Comparison of ENCODE assay signal across 25 cellular contexts in the genomic region with DNA sequence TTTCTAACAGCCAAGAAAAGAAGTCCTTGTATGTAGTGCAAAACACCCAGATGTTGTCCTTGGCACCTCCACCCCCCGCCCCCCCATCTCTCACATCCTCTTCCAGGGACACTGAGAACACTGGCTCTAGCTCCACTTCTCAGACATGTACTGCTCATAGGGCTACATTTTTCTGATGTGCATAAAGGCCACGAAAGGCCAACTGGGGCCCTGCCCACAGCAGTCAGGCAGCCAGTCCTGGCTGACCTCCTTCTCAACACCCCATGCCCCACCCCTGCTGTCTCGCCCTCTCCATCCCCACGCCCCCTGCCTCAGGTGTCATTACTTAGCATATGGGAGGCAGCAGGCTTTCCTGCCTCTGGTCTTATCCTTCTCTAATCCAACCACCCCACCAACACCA. TPM values are rescaled to one million over a fixed set of nuclear protein-coding genes. Genes with fewer than 3 reads are reported as not detected.
DNase-seq lines count a peak whose midpoint lies in the region; ATAC-seq, FAIRE-seq and TF ChIP-seq lines count a peak whose summit lies in the region.
"Had no signal": no experiment of that assay in that cellular context is flagged by ENCODE, and none has a peak within 500 bp of the region (broad histone marks: within the 10 kb centered on the region; RNA-seq: fewer than 3 reads in every experiment).

No MANE protein-coding gene starts in this region.

- H3K4me2 ChIP-seq in GM23338, result no peak overlapping the region
- H3K4me2 ChIP-seq: BLaER1 had no signal

- no peaks in the 10 kb centered on the region for H3F3A ChIP-seq in GM23338 (replicated peaks; ENCODE audit: low read depth)

- no peak for DNase-seq in GM23338 (ENCODE audit: low spot score)
- peak; percentile 10 for DNase-seq in MV-4-11 (lab: John Stamatoyannopoulos, UW)
- peak; percentile 49 for DNase-seq in iPS-NIHi11 (ENCODE audit: low spot score)
- DNase-seq in thoracic aorta (ENCODE audit: low spot score), result peak; percentile 32
- no peak for DNase-seq in DMS79 (lab: John Stamatoyannopoulos, UW)
- DNase-seq in H54 (ENCODE audit: insufficient read length, low spot score), result no peak
- DNase-seq: CD4-positive, alpha-beta T cell; Karpas-422; NCI-H2029 treated with DMSO at 0.1 percent for 48 hours; NCI-H2227 treated with DMSO at 0.1 percent for 48 hours; NCI-H526 treated with DMSO at 0.1 percent for 48 hours; SHP77 had no signal

- no peaks in the 10 kb centered on the region for H4K20me1 ChIP-seq in GM23338 (replicated peaks; ENCODE audit: insufficient read depth)
- H4K20me1 ChIP-seq: BLaER1 had no signal

- H3K27ac ChIP-seq in GM23338 (ENCODE audit: low read depth) (no peak overlapping the region), thoracic aorta (peak overlapping the region; percentile 50 to 52)
- H3K27ac ChIP-seq: BLaER1, RWPE1 had no signal

- H3K36me3 Mint-ChIP-seq in GM23338 (ENCODE audit: low read depth), result no peaks in the 10 kb centered on the region

- H3K27ac Mint-ChIP-seq in GM23338, result no peak overlapping the region
- H3K27ac Mint-ChIP-seq: CD4-positive, alpha-beta T cell had no signal

- H3K4me3 ChIP-seq in GM23338 (no peak overlapping the region), thoracic aorta (no peak overlapping the region)
- H3K4me3 ChIP-seq: BLaER1 had no signal

- peak; percentile 69 for ATAC-seq in GM23338
- peak; percentile 45 for ATAC-seq in thoracic aorta (ENCODE audit: insufficient number of reproducible peaks, low FRiP score, low read depth)
- no peak for ATAC-seq in GM18873 (IDR thresholded peaks at IDR 0.05; ENCODE audit: low FRiP score, unreplicated experiment)
- ATAC-seq: HCT116, HepG2 had no signal

- TF ChIP-seq POLR2A in H54 (IDR thresholded peaks at IDR 0.05; ENCODE audit: low read depth, low read length), result no peak

- no peaks in the 10 kb centered on the region for H3K36me3 ChIP-seq in GM23338 (ENCODE audit: insufficient read depth)
- H3K36me3 ChIP-seq in thoracic aorta, result no peaks in the 10 kb centered on the region
- H3K36me3 ChIP-seq: BLaER1 had no signal

- H3K9me3 Mint-ChIP-seq in GM23338, result no peaks in the 10 kb centered on the region
- H3K9me3 Mint-ChIP-seq: CD4-positive, alpha-beta T cell had no signal

- no peak overlapping the region for H3K4me3 Mint-ChIP-seq in GM23338
- H3K4me3 Mint-ChIP-seq: CD4-positive, alpha-beta T cell had no signal

- TF ChIP-seq CTCF in GM23338 (conservative IDR thresholded peaks at IDR 0.05; ENCODE audit: low read depth in 2 of 2), result no peak
- no peak for TF ChIP-seq CTCF in thoracic aorta (IDR thresholded peaks at IDR 0.05)

- H3K79me2 ChIP-seq in GM23338 (replicated peaks; ENCODE audit: insufficient read depth), result no peaks in the 10 kb centered on the region

- no peak for FAIRE-seq in H54 (lab: Jason Lieb, UNC)
- FAIRE-seq: A204.1, D721Med, HepG2 had no signal

- H3K4me1 Mint-ChIP-seq in GM23338, result peaks cover 13% of the 10 kb centered on the region

- H3K27me3 Mint-ChIP-seq in GM23338 (ENCODE audit: insufficient read depth, low read depth, poor library complexity), result peaks cover 9% of the 10 kb centered on the region
- H3K27me3 Mint-ChIP-seq: CD4-positive, alpha-beta T cell had no signal

- no peaks in the 10 kb centered on the region for H3K9me2 ChIP-seq in GM23338 (ENCODE audit: insufficient read depth)

- H3K27me3 ChIP-seq in GM23338 (ENCODE audit: insufficient read depth) (no peaks in the 10 kb centered on the region), thoracic aorta (replicated peaks; ENCODE audit: insufficient read depth) (no peaks in the 10 kb centered on the region)
- H3K27me3 ChIP-seq: BLaER1 had no signal

- H3K4me1 ChIP-seq in GM23338 (ENCODE audit: insufficient read depth), result no peaks in the 10 kb centered on the region
- peaks cover 3 to 45% of the 10 kb centered on the region in 2 donors for H3K4me1 ChIP-seq in thoracic aorta (ENCODE audit: control insufficient read depth in 1 of 2, low read depth in 2 of 2)
- H3K4me1 ChIP-seq: BLaER1 had no signal

- H2AFZ ChIP-seq in GM23338, result no peak overlapping the region

- H3K9me3 ChIP-seq in thoracic aorta, result no peaks in the 10 kb centered on the region
- H3K9me3 ChIP-seq: BLaER1 had no signal

TF ChIP-seq in GM23338, 12 proteins besides CTCF, POLR2A, EP300 and RAD21 (continues in another document):
- TF ChIP-seq ZNF331 (CRISPR knock-in tag; IDR thresholded peaks at IDR 0.05; ENCODE audit: low read depth) (no peak), EZH2 (IDR thresholded peaks at IDR 0.05; ENCODE audit: low read depth, unreplicated experiment) (no peak), JUNB (IDR thresholded peaks at IDR 0.05; ENCODE audit: unreplicated experiment) (no peak), CREB1 (CRISPR knock-in tag; IDR thresholded peaks at IDR 0.05; ENCODE audit: low read depth) (no peak), POLR2AphosphoS5 (IDR thresholded peaks at IDR 0.05; ENCODE audit: low read depth) (no peak), STAT1 (IDR thresholded peaks at IDR 0.05; ENCODE audit: unreplicated experiment) (no peak), NANOG (IDR thresholded peaks at IDR 0.05; ENCODE audit: borderline replicate concordance) (no peak), ETS1 (IDR thresholded peaks at IDR 0.05) (no peak), ZNF114 (CRISPR knock-in tag; IDR thresholded peaks at IDR 0.05) (no peak)
- TF ChIP-seq, protein P1, sequence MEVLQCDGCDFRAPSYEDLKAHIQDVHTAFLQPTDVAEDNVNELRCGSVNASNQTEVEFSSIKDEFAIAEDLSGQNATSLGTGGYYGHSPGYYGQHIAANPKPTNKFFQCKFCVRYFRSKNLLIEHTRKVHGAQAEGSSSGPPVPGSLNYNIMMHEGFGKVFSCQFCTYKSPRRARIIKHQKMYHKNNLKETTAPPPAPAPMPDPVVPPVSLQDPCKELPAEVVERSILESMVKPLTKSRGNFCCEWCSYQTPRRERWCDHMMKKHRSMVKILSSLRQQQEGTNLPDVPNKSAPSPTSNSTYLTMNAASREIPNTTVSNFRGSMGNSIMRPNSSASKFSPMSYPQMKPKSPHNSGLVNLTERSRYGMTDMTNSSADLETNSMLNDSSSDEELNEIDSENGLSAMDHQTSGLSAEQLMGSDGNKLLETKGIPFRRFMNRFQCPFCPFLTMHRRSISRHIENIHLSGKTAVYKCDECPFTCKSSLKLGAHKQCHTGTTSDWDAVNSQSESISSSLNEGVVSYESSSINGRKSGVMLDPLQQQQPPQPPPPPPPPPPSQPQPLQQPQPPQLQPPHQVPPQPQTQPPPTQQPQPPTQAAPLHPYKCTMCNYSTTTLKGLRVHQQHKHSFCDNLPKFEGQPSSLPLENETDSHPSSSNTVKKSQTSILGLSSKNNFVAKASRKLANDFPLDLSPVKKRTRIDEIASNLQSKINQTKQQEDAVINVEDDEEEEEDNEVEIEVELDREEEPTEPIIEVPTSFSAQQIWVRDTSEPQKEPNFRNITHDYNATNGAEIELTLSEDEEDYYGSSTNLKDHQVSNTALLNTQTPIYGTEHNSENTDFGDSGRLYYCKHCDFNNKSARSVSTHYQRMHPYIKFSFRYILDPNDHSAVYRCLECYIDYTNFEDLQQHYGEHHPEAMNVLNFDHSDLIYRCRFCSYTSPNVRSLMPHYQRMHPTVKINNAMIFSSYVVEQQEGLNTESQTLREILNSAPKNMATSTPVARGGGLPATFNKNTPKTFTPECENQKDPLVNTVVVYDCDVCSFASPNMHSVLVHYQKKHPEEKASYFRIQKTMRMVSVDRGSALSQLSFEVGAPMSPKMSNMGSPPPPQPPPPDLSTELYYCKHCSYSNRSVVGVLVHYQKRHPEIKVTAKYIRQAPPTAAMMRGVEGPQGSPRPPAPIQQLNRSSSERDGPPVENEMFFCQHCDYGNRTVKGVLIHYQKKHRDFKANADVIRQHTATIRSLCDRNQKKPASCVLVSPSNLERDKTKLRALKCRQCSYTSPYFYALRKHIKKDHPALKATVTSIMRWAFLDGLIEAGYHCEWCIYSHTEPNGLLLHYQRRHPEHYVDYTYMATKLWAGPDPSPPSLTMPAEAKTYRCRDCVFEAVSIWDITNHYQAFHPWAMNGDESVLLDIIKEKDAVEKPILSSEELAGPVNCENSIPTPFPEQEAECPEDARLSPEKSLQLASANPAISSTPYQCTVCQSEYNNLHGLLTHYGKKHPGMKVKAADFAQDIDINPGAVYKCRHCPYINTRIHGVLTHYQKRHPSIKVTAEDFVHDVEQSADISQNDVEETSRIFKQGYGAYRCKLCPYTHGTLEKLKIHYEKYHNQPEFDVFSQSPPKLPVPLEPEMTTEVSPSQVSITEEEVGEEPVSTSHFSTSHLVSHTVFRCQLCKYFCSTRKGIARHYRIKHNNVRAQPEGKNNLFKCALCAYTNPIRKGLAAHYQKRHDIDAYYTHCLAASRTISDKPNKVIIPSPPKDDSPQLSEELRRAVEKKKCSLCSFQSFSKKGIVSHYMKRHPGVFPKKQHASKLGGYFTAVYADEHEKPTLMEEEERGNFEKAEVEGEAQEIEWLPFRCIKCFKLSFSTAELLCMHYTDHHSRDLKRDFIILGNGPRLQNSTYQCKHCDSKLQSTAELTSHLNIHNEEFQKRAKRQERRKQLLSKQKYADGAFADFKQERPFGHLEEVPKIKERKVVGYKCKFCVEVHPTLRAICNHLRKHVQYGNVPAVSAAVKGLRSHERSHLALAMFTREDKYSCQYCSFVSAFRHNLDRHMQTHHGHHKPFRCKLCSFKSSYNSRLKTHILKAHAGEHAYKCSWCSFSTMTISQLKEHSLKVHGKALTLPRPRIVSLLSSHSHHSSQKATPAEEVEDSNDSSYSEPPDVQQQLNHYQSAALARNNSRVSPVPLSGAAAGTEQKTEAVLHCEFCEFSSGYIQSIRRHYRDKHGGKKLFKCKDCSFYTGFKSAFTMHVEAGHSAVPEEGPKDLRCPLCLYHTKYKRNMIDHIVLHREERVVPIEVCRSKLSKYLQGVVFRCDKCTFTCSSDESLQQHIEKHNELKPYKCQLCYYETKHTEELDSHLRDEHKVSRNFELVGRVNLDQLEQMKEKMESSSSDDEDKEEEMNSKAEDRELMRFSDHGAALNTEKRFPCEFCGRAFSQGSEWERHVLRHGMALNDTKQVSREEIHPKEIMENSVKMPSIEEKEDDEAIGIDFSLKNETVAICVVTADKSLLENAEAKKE (CRISPR knock-in tag; IDR thresholded peaks at IDR 0.05), result no peak

RNA-seq across cellular contexts. Expression of gene GABRR1, which starts 11.3 kb away (rescaled TPM):
- 0.14 and 0.16 TPM in 2 replicates for total RNA-seq in GM23338 (2014; rRNA removed; shearing (Covaris generic))
- 0.12 and 0.37 TPM in 2 replicates for polyA plus RNA-seq in GM23338 (2016; fragmentation: Nextera tagmentation; extraction: Ambion mirVana)
- 1 to 10 TPM in 1 of 2 donors, not detected in 1; 5.4 TPM for total RNA-seq in thoracic aorta
- total RNA-seq: CD4-positive, alpha-beta T cell; Daoy; G401; HepG2; HT1080; NCI-H460; SK-MEL-5 had no signal
- polyA plus RNA-seq: AG04450, HepG2 had no signal

RNA-seq across cellular contexts. Expression of gene PM20D2, which starts 60.0 kb away (rescaled TPM):
- 10.2 and 13.9 TPM in 2 replicates for total RNA-seq in GM23338 (2014; rRNA removed; shearing (Covaris generic))
- polyA plus RNA-seq in GM23338 (2016; fragmentation: Nextera tagmentation; extraction: Ambion mirVana), result 3.4 and 4.4 TPM in 2 replicates
- total RNA-seq in thoracic aorta, result 10 to 100 TPM; 23.7 to 58.6 TPM

Comparison
In these comparisons a context has a peak if more than half of its experiments do, and no peak if none do; other contexts are left out.
1. DNase-seq: peak in MV-4-11 (single experiment), iPS-NIHi11 (single experiment) and thoracic aorta (single experiment); none in GM23338 (single experiment), DMS79 (single experiment) and H54 (single experiment).